In genomic region chr2:159214325-159214865, GRCh38 we compare ENCODE assay signal across 20 cellular contexts.
A peak's percentile ranks its signal among the peaks of the same experiment; 100 is the strongest.
DNase-seq lines count a peak whose midpoint lies in the region; ATAC-seq, FAIRE-seq and TF ChIP-seq lines count a peak whose summit lies in the region.
"Had no signal": no experiment of that assay in that cellular context is flagged by ENCODE, and none has a peak within 500 bp of the region (broad histone marks: within the 10 kb centered on the region; RNA-seq: fewer than 3 reads in every experiment).

No MANE protein-coding gene starts in this region.

- no peak for TF ChIP-seq POLR2A in K562 (conservative IDR thresholded peaks at IDR 0.05)

- intact Hi-C loops in K562 (cut with micrococcal nuclease), result no loop called here
- intact Hi-C loops in left ventricle myocardium superior (cut with micrococcal nuclease), result no loop called here
- intact Hi-C loops in psoas muscle (cut with DNase I), result no loop called here

- no peak for TF ChIP-seq RAD21 in K562 (CRISPR knock-in tag; conservative IDR thresholded peaks at IDR 0.05 in 1 of 2, IDR thresholded peaks at IDR 0.05 in 1 of 2)

- H3K9me3 Mint-ChIP-seq in activated CD8-positive, alpha-beta memory T cell treated with anti-CD3 and anti-CD28 coated beads, Interleukin-2, amount 10 ng/mL, durations not matched to agents 7 days and 5 days (ENCODE audit: low read depth), result no peaks in the 10 kb centered on the region
- no peaks in the 10 kb centered on the region for H3K9me3 Mint-ChIP-seq in progenitor cell of endocrine pancreas (ENCODE audit: low read depth)

- no peaks in the 10 kb centered on the region for H4K20me1 ChIP-seq in K562 (replicated peaks; ENCODE audit: control insufficient read depth, insufficient read depth, low read length)

- no peak for FAIRE-seq in K562 (lab: Jason Lieb, UNC)
- FAIRE-seq: A549, G401.6, GM19239 had no signal

- no peak overlapping the region for H2AFZ ChIP-seq in K562 (ENCODE audit: low read depth, low read length)

- peak; percentile 48 for DNase-seq in activated CD8-positive, alpha-beta memory T cell treated with anti-CD3 and anti-CD28 coated beads for 24 hours
- DNase-seq in activated CD8-positive, alpha-beta memory T cell treated with anti-CD3 and anti-CD28 coated beads, Interleukin-2, amount 10 ng/mL, durations not matched to agents 7 days and 5 days, result no peak
- DNase-seq in K562 (ENCODE audit: extremely low read depth in 1 of 4, low spot score in 3 of 4) (no peak), left ventricle myocardium superior (no peak), progenitor cell of endocrine pancreas (ENCODE audit: low spot score, unreplicated experiment) (no peak), psoas muscle (no peak), NCI-H1694 treated with DMSO at 0.1 percent for 48 hours (lab: John Stamatoyannopoulos, UW) (no peak)
- DNase-seq: CD4-positive, alpha-beta memory T cell; DND-41; GOT3; MM.1S; NCI-H1092; NCI-H146; NCI-H2081; NCI-H510A; NCI-H748 treated with DMSO at 0.1 percent for 48 hours had no signal

- H3K4me3 ChIP-seq in K562 (no peak overlapping the region), psoas muscle (no peak overlapping the region)
- H3K4me3 ChIP-seq: A549 had no signal

- no peak overlapping the region for H3K4me3 Mint-ChIP-seq in activated CD8-positive, alpha-beta memory T cell treated with anti-CD3 and anti-CD28 coated beads, Interleukin-2, amount 10 ng/mL, durations not matched to agents 7 days and 5 days
- H3K4me3 Mint-ChIP-seq in progenitor cell of endocrine pancreas (ENCODE audit: low read depth), result no peak overlapping the region
- H3K4me3 Mint-ChIP-seq: CD4-positive, alpha-beta memory T cell had no signal

- in situ Hi-C loops in K562 (cut with MboI), result no loop called here

- no peak overlapping the region for H3K4me2 ChIP-seq in K562 (ENCODE audit: insufficient read depth, low read length)
- H3K4me2 ChIP-seq: A549 had no signal

- 6% methylated on average over 3 of the region's 3 CpGs for WGBS in K562 (ENCODE audit: insufficient coverage, low coverage, missing lambda C conversion rate)
- 86 to 94% (median 91%) methylated on average over 3 of the region's 3 CpGs for WGBS in psoas muscle, 3 donors

- POLR2A ChIA-PET in K562 (lab: Yijun Ruan, JAX), result interaction anchor here (0.6 to 1.5 kb wide), 2 partner anchors 18 to 285 kb away, joined by 3 read pairs; no protein-coding TSS in a partner anchor

- H3K9ac ChIP-seq in K562 (ENCODE audit: insufficient read depth in 1 of 2, low read depth in 2 of 2, low read length in 2 of 2), result no peak overlapping the region

- H3K79me2 ChIP-seq in K562 (ENCODE audit: control insufficient read depth, insufficient read depth, low read length), result no peaks in the 10 kb centered on the region

- H3K4me1 ChIP-seq in K562 (replicated peaks in 1 of 2; ENCODE audit: control insufficient read depth in 2 of 2, insufficient read depth in 2 of 2, low read length in 2 of 2) (no peaks in the 10 kb centered on the region), psoas muscle (no peaks in the 10 kb centered on the region)

- H3K9me1 ChIP-seq in K562 (ENCODE audit: control insufficient read depth, insufficient read depth, low read length), result no peaks in the 10 kb centered on the region

- no peaks in the 10 kb centered on the region for H3K36me3 ChIP-seq in K562 (ENCODE audit: control insufficient read depth, insufficient read depth, low read length)
- peaks cover 0 to 11% of the 10 kb centered on the region in 2 donors for H3K36me3 ChIP-seq in psoas muscle (ENCODE audit: insufficient read depth in 1 of 2, low read depth in 1 of 2)

- H3K36me3 Mint-ChIP-seq in activated CD8-positive, alpha-beta memory T cell treated with anti-CD3 and anti-CD28 coated beads, Interleukin-2, amount 10 ng/mL, durations not matched to agents 7 days and 5 days, result no peaks in the 10 kb centered on the region
- peaks cover 17% of the 10 kb centered on the region for H3K36me3 Mint-ChIP-seq in progenitor cell of endocrine pancreas (ENCODE audit: insufficient read depth)
- H3K36me3 Mint-ChIP-seq: CD4-positive, alpha-beta memory T cell had no signal

- peaks cover 11% of the 10 kb centered on the region for H3K4me1 Mint-ChIP-seq in activated CD8-positive, alpha-beta memory T cell treated with anti-CD3 and anti-CD28 coated beads, Interleukin-2, amount 10 ng/mL, durations not matched to agents 7 days and 5 days
- peaks cover 17% of the 10 kb centered on the region for H3K4me1 Mint-ChIP-seq in progenitor cell of endocrine pancreas (ENCODE audit: low read depth)

- peaks cover 3% of the 10 kb centered on the region for H3K27me3 Mint-ChIP-seq in activated CD8-positive, alpha-beta memory T cell treated with anti-CD3 and anti-CD28 coated beads, Interleukin-2, amount 10 ng/mL, durations not matched to agents 7 days and 5 days
- no peaks in the 10 kb centered on the region for H3K27me3 Mint-ChIP-seq in progenitor cell of endocrine pancreas
- H3K27me3 Mint-ChIP-seq: CD4-positive, alpha-beta memory T cell had no signal

- peaks cover 58 to 76% of the 10 kb centered on the region in 2 experiments for H3K27me3 ChIP-seq in K562 (ENCODE audit: control insufficient read depth in 2 of 2, insufficient read depth in 2 of 2, low read length in 2 of 2)
- peaks cover 0 to 2% (median 0%) of the 10 kb centered on the region in 3 donors for H3K27me3 ChIP-seq in psoas muscle (ENCODE audit: insufficient read depth in 3 of 3, low read length in 2 of 3)

- CTCF ChIA-PET in activated CD8-positive, alpha-beta memory T cell treated with anti-CD3 and anti-CD28 coated beads, Interleukin-2, amount 10 ng/mL, durations not matched to agents 7 days and 5 days (lab: Charles Lee), result interaction anchor here (0.6 to 1.0 kb wide), 2 partner anchors 52 to 55 kb away, joined by 3 read pairs; no protein-coding TSS in a partner anchor
- CTCF ChIA-PET in K562 (lab: Yijun Ruan, JAX; ENCODE audit: low intra/inter-chr PET ratio), result no interaction called here

- H3K27ac ChIP-seq in K562 (ENCODE audit: extremely low read depth, low read depth, low read length), result no peak overlapping the region
- no peak overlapping the region for H3K27ac ChIP-seq in psoas muscle
- H3K27ac ChIP-seq: A549 had no signal

- no TSS peak for BruUV-seq in K562 (replicated peaks; lab: Mats Ljungman, UMichigan)

- no peak for TF ChIP-seq CTCF in K562 (IDR thresholded peaks at IDR 0.05 in 2 of 3, conservative IDR thresholded peaks at IDR 0.05 in 1 of 3; ENCODE audit: insufficient read depth in 2 of 3, low read depth in 1 of 3, low read length in 3 of 3)
- TF ChIP-seq CTCF in progenitor cell of endocrine pancreas (IDR thresholded peaks at IDR 0.05; ENCODE audit: unreplicated experiment), result no peak
- no peak for TF ChIP-seq CTCF in psoas muscle (IDR thresholded peaks at IDR 0.05)

- H3K9me3 ChIP-seq in K562 (replicated peaks; ENCODE audit: control insufficient read depth, insufficient read depth, low read depth, low read length) (no peaks in the 10 kb centered on the region), psoas muscle (no peaks in the 10 kb centered on the region)
- H3K9me3 ChIP-seq: A549 had no signal

- TF ChIP-seq EP300 in K562 (IDR thresholded peaks at IDR 0.05; ENCODE audit: low read length), result no peak

- no peak for ATAC-seq in activated CD8-positive, alpha-beta memory T cell treated with anti-CD3 and anti-CD28 coated beads, Interleukin-2, amount 10 ng/mL, durations not matched to agents 7 days and 5 days
- ATAC-seq in K562, result peak; percentile 15; the same call in 2 of the 3 replicates
- peak; percentile 57 for ATAC-seq in left ventricle myocardium superior
- ATAC-seq in psoas muscle, result no peak
- ATAC-seq: HCT116 had no signal

- H3K27ac Mint-ChIP-seq in activated CD8-positive, alpha-beta memory T cell treated with anti-CD3 and anti-CD28 coated beads, Interleukin-2, amount 10 ng/mL, durations not matched to agents 7 days and 5 days, result no peak overlapping the region
- H3K27ac Mint-ChIP-seq in progenitor cell of endocrine pancreas, result peak overlapping the region; percentile 23
- H3K27ac Mint-ChIP-seq: CD4-positive, alpha-beta memory T cell had no signal

TF ChIP-seq in K562, 482 proteins besides CTCF, POLR2A, EP300 and RAD21:
- TF ChIP-seq ZFP1 (CRISPR knock-in tag; IDR thresholded peaks at IDR 0.05), result no peak
- TF ChIP-seq CBFA2T2 (conservative IDR thresholded peaks at IDR 0.05), result 0 out of 2 replicates have a peak, but pooled peaks have one; percentile 10
- peak; percentile 47 for TF ChIP-seq CBFA2T3 (IDR thresholded peaks at IDR 0.05)

Comparison
In these comparisons a context has a peak if more than half of its experiments do, and no peak if none do; other contexts are left out.
1. ATAC-seq: peak in K562 (single experiment) and left ventricle myocardium superior (single experiment); none in activated CD8-positive, alpha-beta memory T cell treated with anti-CD3 and anti-CD28 coated beads, Interleukin-2, amount 10 ng/mL, durations not matched to agents 7 days and 5 days (single experiment) and psoas muscle (0 of 4).